Comparison of ENCODE assay signal across 1 cellular context in genomic region chr6:75882734-75883133, GRCh38.
TF ChIP-seq lines count a peak whose summit lies in the region.

No MANE protein-coding gene starts in this region.

TF ChIP-seq in HepG2, 621 proteins besides CTCF, POLR2A, EP300 and RAD21 (continued from another document):
- TF ChIP-seq IKZF5 (CRISPR knock-in tag; IDR thresholded peaks at IDR 0.05) (no peak), ZBTB44 (CRISPR knock-in tag; IDR thresholded peaks at IDR 0.05) (no peak), TEAD3 (CRISPR knock-in tag; optimal IDR thresholded peaks at IDR 0.05; ENCODE audit: borderline replicate concordance) (no peak), HMGXB4 (CRISPR knock-in tag; IDR thresholded peaks at IDR 0.05; ENCODE audit: borderline replicate concordance in 1 of 2, low read depth in 1 of 2) (no peak), POGZ (CRISPR knock-in tag; IDR thresholded peaks at IDR 0.05) (no peak)
